Comparison of ENCODE assay signal across 36 cellular contexts in the genomic region with DNA sequence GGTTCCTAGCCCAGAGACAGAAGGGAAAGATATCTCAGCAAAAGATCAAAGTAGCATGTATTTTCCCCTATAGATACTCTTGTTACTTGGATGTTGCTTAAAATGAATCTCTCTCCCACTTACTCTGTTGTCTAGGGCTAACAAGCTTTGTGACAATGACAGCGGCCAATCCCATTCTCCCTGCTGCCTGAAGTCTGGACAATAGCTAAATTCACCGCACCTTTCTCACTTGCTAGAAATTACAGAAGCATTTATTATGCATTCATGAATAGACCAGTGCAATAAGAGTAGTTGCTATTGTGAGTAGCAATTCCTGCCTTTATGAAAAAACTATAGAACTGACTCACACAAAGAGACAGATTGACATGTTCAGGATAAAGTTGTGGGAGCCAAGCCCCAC.
"Had no signal": no experiment of that assay in that cellular context is flagged by ENCODE, and none has a peak within 500 bp of the region (broad histone marks: within the 10 kb centered on the region; RNA-seq: fewer than 3 reads in every experiment).

No MANE protein-coding gene starts in this region.

- H3K36me3 Mint-ChIP-seq: activated naive CD4-positive, alpha-beta T cell treated with anti-CD3 and anti-CD28 coated beads, Interleukin-2, amount 50 U/mL, for 72 hours had no signal

- H3K36me3 ChIP-seq: adrenal gland, brain microvascular endothelial cell, breast epithelium had no signal

- FAIRE-seq: astrocyte, TTC549 had no signal

- H3K9me3 Mint-ChIP-seq: activated T-helper 17 cell treated with anti-CD3 and anti-CD28 coated beads, Interleukin-2, amount 50 U/mL, for 72 hours; T-helper 1 cell treated with Interleukin-12 subunit alpha and Interleukin-12 subunit beta and Interleukin-4 antibody, amounts not matched to agents 30 μg/mL and 1 μg/mL, for 36 hours had no signal

- H3K27me3 ChIP-seq: adrenal gland, brain microvascular endothelial cell, breast epithelium had no signal

- H3K4me3 Mint-ChIP-seq: activated B cell treated with CpG ODN at 0.5 μM for 24 hours; activated CD4-positive, alpha-beta memory T cell treated with anti-CD3 and anti-CD28 coated beads for 36 hours; activated CD4-positive, alpha-beta T cell treated with anti-CD3 and anti-CD28 coated beads, Interleukin-2, amount 10 ng/mL, durations not matched to agents 24 days and 14 days; activated CD8-positive, alpha-beta T cell treated with anti-CD3 and anti-CD28 coated beads for 36 hours; activated naive CD4-positive, alpha-beta T cell treated with anti-CD3 and anti-CD28 coated beads for 36 hours; activated naive CD8-positive, alpha-beta T cell treated with anti-CD3 and anti-CD28 coated beads for 36 hours; activated T-cell treated with anti-CD3 and anti-CD28 coated beads, Interleukin-2, amount 50 U/mL, for 4 hours; activated T-cell treated with anti-CD3 and anti-CD28 coated beads, Interleukin-2, amount 50 U/mL, for 72 hours; activated T-helper 1 cell treated with anti-CD3 and anti-CD28 coated beads, Interleukin-12 subunit alpha, Interleukin-12 subunit beta, Interleukin-2, Interleukin-4 antibody, amounts not matched to agents 30 ng/mL and 10 ng/mL and 1 ng/mL, durations not matched to agents 14 hours and 24 hours and 36 hours; activated T-helper 17 cell treated with anti-CD3 and anti-CD28 coated beads, Interleukin-2, amount 50 U/mL, for 72 hours; T-helper 1 cell treated with Interleukin-12 subunit alpha and Interleukin-12 subunit beta and Interleukin-4 antibody, amounts not matched to agents 30 μg/mL and 1 μg/mL, for 36 hours; T-helper 2 cell treated with Interferon-gamma antibody and Interleukin-4, amounts not matched to agents 5 μg/mL and 100 μg/mL, for 36 hours had no signal

- H3K4me3 ChIP-seq: adrenal gland, breast epithelium had no signal

- H3K27me3 Mint-ChIP-seq: activated B cell treated with CpG ODN at 0.5 μM for 24 hours; activated CD4-positive, alpha-beta memory T cell treated with anti-CD3 and anti-CD28 coated beads for 36 hours; activated CD4-positive, alpha-beta T cell treated with anti-CD3 and anti-CD28 coated beads, Interleukin-2, amount 10 ng/mL, durations not matched to agents 24 days and 14 days; activated CD8-positive, alpha-beta T cell treated with anti-CD3 and anti-CD28 coated beads for 36 hours; activated naive CD8-positive, alpha-beta T cell treated with anti-CD3 and anti-CD28 coated beads for 36 hours; activated T-helper 17 cell treated with anti-CD3 and anti-CD28 coated beads, Interleukin-2, amount 50 U/mL, for 72 hours had no signal

- H3K9me3 ChIP-seq: adrenal gland, breast epithelium had no signal

- H3K27ac Mint-ChIP-seq: activated B cell treated with CpG ODN at 0.5 μM for 24 hours; activated CD4-positive, alpha-beta memory T cell treated with anti-CD3 and anti-CD28 coated beads for 36 hours; activated CD4-positive, alpha-beta T cell treated with anti-CD3 and anti-CD28 coated beads, Interleukin-2, amount 10 ng/mL, durations not matched to agents 24 days and 14 days; activated CD8-positive, alpha-beta T cell treated with anti-CD3 and anti-CD28 coated beads for 36 hours; activated naive CD4-positive, alpha-beta T cell treated with anti-CD3 and anti-CD28 coated beads for 36 hours; activated naive CD4-positive, alpha-beta T cell treated with anti-CD3 and anti-CD28 coated beads, Interleukin-2, amount 50 U/mL, for 72 hours; activated naive CD8-positive, alpha-beta T cell treated with anti-CD3 and anti-CD28 coated beads for 36 hours; activated T-cell treated with anti-CD3 and anti-CD28 coated beads, Interleukin-2, amount 50 U/mL, for 72 hours; activated T-helper 1 cell treated with anti-CD3 and anti-CD28 coated beads, Interleukin-12 subunit alpha, Interleukin-12 subunit beta, Interleukin-2, Interleukin-4 antibody, amounts not matched to agents 30 ng/mL and 10 ng/mL and 1 ng/mL, durations not matched to agents 14 hours and 24 hours and 36 hours; activated T-helper 17 cell treated with anti-CD3 and anti-CD28 coated beads, Interleukin-2, amount 50 U/mL, for 72 hours; T-helper 1 cell treated with Interleukin-12 subunit alpha and Interleukin-12 subunit beta and Interleukin-4 antibody, amounts not matched to agents 30 μg/mL and 1 μg/mL, for 36 hours; T-helper 2 cell treated with Interferon-gamma antibody and Interleukin-4, amounts not matched to agents 5 μg/mL and 100 μg/mL, for 36 hours had no signal

- DNase-seq: activated B cell treated with CpG ODN at 0.5 μM for 24 hours; activated CD4-positive, alpha-beta memory T cell treated with anti-CD3 and anti-CD28 coated beads for 36 hours; activated CD4-positive, alpha-beta T cell treated with anti-CD3 and anti-CD28 coated beads for 4 hours; activated CD4-positive, alpha-beta T cell treated with anti-CD3 and anti-CD28 coated beads, Interleukin-2, amount 10 ng/mL, durations not matched to agents 24 days and 14 days; activated CD4-positive, alpha-beta T cell treated with anti-CD3 and anti-CD28 coated beads, Interleukin-2, amount 50 U/mL, for 1 hour; activated CD4-positive, alpha-beta T cell treated with anti-CD3 and anti-CD28 coated beads, Interleukin-2, amount 50 U/mL, for 4 hours; activated CD4-positive, CD25-positive, alpha-beta regulatory T cell treated with anti-CD3 and anti-CD28 coated beads, Interleukin-2, amount 50 U/mL, for 72 hours; activated CD8-positive, alpha-beta memory T cell treated with anti-CD3 and anti-CD28 coated beads, Interleukin-2, amount 50 U/mL, for 4 hours; activated CD8-positive, alpha-beta T cell treated with anti-CD3 and anti-CD28 coated beads for 36 hours; activated effector memory CD4-positive, alpha-beta T cell treated with anti-CD3 and anti-CD28 coated beads, Interleukin-2, amount 50 U/mL, for 16 hours; activated gamma-delta T cell treated with Interleukin-2 at 50 U/mL for 16 hours; activated naive CD4-positive, alpha-beta T cell; activated naive CD4-positive, alpha-beta T cell treated with anti-CD3 and anti-CD28 coated beads for 36 hours; activated naive CD4-positive, alpha-beta T cell treated with anti-CD3 and anti-CD28 coated beads, Interleukin-2, amount 50 U/mL, for 16 hours; activated naive CD8-positive, alpha-beta T cell treated with anti-CD3 and anti-CD28 coated beads for 36 hours; activated T-cell treated with anti-CD3 and anti-CD28 coated beads for 4 hours; activated T-cell treated with anti-CD3 and anti-CD28 coated beads, Interleukin-2, amount 50 U/mL, for 1 hour; activated T-cell treated with anti-CD3 and anti-CD28 coated beads, Interleukin-2, amount 50 U/mL, for 4 hours; activated T-cell treated with anti-CD3 and anti-CD28 coated beads, Interleukin-2, amount 50 U/mL, for 72 hours; adrenal gland; amniotic stem cell; aorta; brain microvascular endothelial cell; central memory CD4-positive, alpha-beta T cell; T-helper 1 cell; T-helper 2 cell; T-helper 9 cell had no signal

- H3K4me1 ChIP-seq: adrenal gland, breast epithelium had no signal

- H3K4me1 Mint-ChIP-seq: activated B cell treated with CpG ODN at 0.5 μM for 24 hours; activated CD4-positive, alpha-beta T cell treated with anti-CD3 and anti-CD28 coated beads, Interleukin-2, amount 10 ng/mL, durations not matched to agents 24 days and 14 days; activated naive CD8-positive, alpha-beta T cell treated with anti-CD3 and anti-CD28 coated beads for 36 hours; activated T-helper 17 cell treated with anti-CD3 and anti-CD28 coated beads, Interleukin-2, amount 50 U/mL, for 72 hours had no signal

- H3K27ac ChIP-seq: adrenal gland, brain microvascular endothelial cell, breast epithelium, VCaP had no signal
